24 cellular contexts compared by ENCODE assay signal in the genomic region with DNA sequence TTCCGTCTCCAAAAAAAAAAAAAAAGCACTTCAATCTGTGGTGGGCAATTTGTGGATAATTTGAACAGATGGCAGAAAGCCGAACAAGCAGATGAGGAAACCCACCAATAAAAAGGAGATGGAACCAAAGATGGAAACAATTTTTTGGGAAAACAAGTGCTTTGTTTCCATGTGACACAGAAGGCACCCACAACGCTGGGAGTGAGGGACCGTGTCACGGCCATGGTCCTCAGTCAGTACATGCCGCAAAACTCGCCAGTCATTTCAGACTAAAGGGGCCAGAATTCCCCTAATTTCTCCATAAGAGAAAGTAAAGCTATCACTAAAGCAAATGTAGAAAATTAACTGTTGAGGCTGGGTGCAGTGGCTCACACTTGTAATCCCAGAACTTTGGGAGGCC. TPM values are rescaled to one million over a fixed set of nuclear protein-coding genes. Genes with fewer than 3 reads are reported as not detected.
DNase-seq lines count a peak whose midpoint lies in the region; ATAC-seq, FAIRE-seq and TF ChIP-seq lines count a peak whose summit lies in the region.
"Had no signal": no experiment of that assay in that cellular context is flagged by ENCODE, and none has a peak within 500 bp of the region (broad histone marks: within the 10 kb centered on the region; RNA-seq: fewer than 3 reads in every experiment).

No MANE protein-coding gene starts in this region.

- H3K9me3 Mint-ChIP-seq in activated naive CD8-positive, alpha-beta T cell treated with anti-CD3 and anti-CD28 coated beads, Interleukin-2, amount 50 U/mL, for 24 hours, result no peaks in the 10 kb centered on the region
- H3K9me3 Mint-ChIP-seq: CD4-positive, CD25-positive, alpha-beta regulatory T cell; CD8-positive, alpha-beta T cell; HFFc6 had no signal

- ATAC-seq in right cardiac atrium (no peak), Right ventricle myocardium superior (ENCODE audit: poor library complexity) (no peak), psoas muscle (no peak)
- no peak for ATAC-seq in activated naive CD8-positive, alpha-beta T cell treated with anti-CD3 and anti-CD28 coated beads, Interleukin-2, amount 50 U/mL, for 24 hours
- ATAC-seq: CD8-positive, alpha-beta T cell had no signal

- H3K27me3 ChIP-seq in right cardiac atrium (ENCODE audit: control insufficient read depth, insufficient read depth) (no peaks in the 10 kb centered on the region), psoas muscle (ENCODE audit: insufficient read depth in 3 of 3, low read length in 2 of 3) (no peaks in the 10 kb centered on the region)
- H3K27me3 ChIP-seq: BLaER1 had no signal

- no peaks in the 10 kb centered on the region for H3K9me3 ChIP-seq in right cardiac atrium (ENCODE audit: control insufficient read depth, low read length)
- H3K9me3 ChIP-seq in kidney (ENCODE audit: control insufficient read depth in 1 of 2, low read length in 2 of 2), result no peaks in the 10 kb centered on the region
- no peaks in the 10 kb centered on the region for H3K9me3 ChIP-seq in psoas muscle
- H3K9me3 ChIP-seq: BLaER1, Caco-2, HAP-1 had no signal

- DNase-seq in right cardiac atrium (peak in 2 of 3 donors; percentile 9 to 11), Right ventricle myocardium superior (no peak), kidney (peak; percentile 3), psoas muscle (no peak), MV-4-11 (lab: John Stamatoyannopoulos, UW) (no peak), anterior cingulate cortex (lab: John Stamatoyannopoulos, UW) (no peak), NCI-H748 treated with DMSO at 0.1 percent for 48 hours (lab: John Stamatoyannopoulos, UW) (no peak)
- DNase-seq in activated naive CD8-positive, alpha-beta T cell treated with anti-CD3 and anti-CD28 coated beads, Interleukin-2, amount 50 U/mL, for 24 hours, result no peak
- DNase-seq: Caco-2; CD4-positive, CD25-positive, alpha-beta regulatory T cell; CD8-positive, alpha-beta T cell; DMS153; DND-41; GM23248; HFFc6 had no signal

- peaks cover 26% of the 10 kb centered on the region for H3K4me1 Mint-ChIP-seq in activated naive CD8-positive, alpha-beta T cell treated with anti-CD3 and anti-CD28 coated beads, Interleukin-2, amount 50 U/mL, for 24 hours

- no peak overlapping the region for H3K4me3 ChIP-seq in right cardiac atrium (ENCODE audit: low read length)
- H3K4me3 ChIP-seq in kidney (ENCODE audit: low read length in 2 of 2), result no peak overlapping the region
- no peak overlapping the region for H3K4me3 ChIP-seq in psoas muscle
- H3K4me3 ChIP-seq: BLaER1, GM23248, HAP-1 had no signal

- H3K4me3 Mint-ChIP-seq in activated naive CD8-positive, alpha-beta T cell treated with anti-CD3 and anti-CD28 coated beads, Interleukin-2, amount 50 U/mL, for 24 hours, result no peak overlapping the region
- H3K4me3 Mint-ChIP-seq: B cell; CD8-positive, alpha-beta T cell; HFFc6 had no signal

- WGBS in right cardiac atrium, result 95% methylated on average over 7 of the region's 7 CpGs
- 94 to 97% (median 95%) methylated on average over 7 of the region's 7 CpGs for WGBS in psoas muscle, 3 donors

- no peak for FAIRE-seq in kidney (lab: Jason Lieb, UNC)
- FAIRE-seq: A204.1, G401.6, GM12892, H54 had no signal

- intact Hi-C loops in right cardiac atrium (cut with DNase I), result no loop called here
- intact Hi-C loops in Right ventricle myocardium superior (cut with DNase I), result no loop called here
- intact Hi-C loops in kidney (cut with DNase I), result no loop called here
- intact Hi-C loops in psoas muscle (cut with DNase I), result no loop called here

- H3K27ac ChIP-seq in right cardiac atrium (ENCODE audit: low read length) (no peak overlapping the region), kidney (ENCODE audit: low read depth in 2 of 2, low read length in 2 of 2) (no peak overlapping the region), psoas muscle (peak overlapping the region; percentile 68)
- H3K27ac ChIP-seq: 22Rv1, BLaER1, C4-2B, GM23248 had no signal

- H3K27ac Mint-ChIP-seq in activated naive CD8-positive, alpha-beta T cell treated with anti-CD3 and anti-CD28 coated beads, Interleukin-2, amount 50 U/mL, for 24 hours, result no peak overlapping the region
- H3K27ac Mint-ChIP-seq: B cell; CD8-positive, alpha-beta T cell; HFFc6 had no signal

- H3K4me1 ChIP-seq in right cardiac atrium (ENCODE audit: control insufficient read depth, insufficient read depth, low read length) (peaks cover 7% of the 10 kb centered on the region), kidney (ENCODE audit: control insufficient read depth in 1 of 2, insufficient read depth in 1 of 2, low read depth in 1 of 2, low read length in 2 of 2) (peaks cover 7 to 11% of the 10 kb centered on the region in 2 donors), psoas muscle (peaks cover 38% of the 10 kb centered on the region)

- H3K36me3 Mint-ChIP-seq in activated naive CD8-positive, alpha-beta T cell treated with anti-CD3 and anti-CD28 coated beads, Interleukin-2, amount 50 U/mL, for 24 hours (ENCODE audit: low read depth), result peaks cover 66% of the 10 kb centered on the region

- no peak for TF ChIP-seq CTCF in kidney (IDR thresholded peaks at IDR 0.05; ENCODE audit: borderline replicate concordance, extremely low read depth, insufficient read depth)
- TF ChIP-seq CTCF in psoas muscle (IDR thresholded peaks at IDR 0.05), result no peak

- H3K36me3 ChIP-seq in kidney (ENCODE audit: control insufficient read depth in 1 of 2, insufficient read depth in 2 of 2, low read length in 2 of 2) (peaks cover 49 to 62% of the 10 kb centered on the region in 2 donors), psoas muscle (ENCODE audit: insufficient read depth in 1 of 2, low read depth in 1 of 2) (peaks cover 8 to 89% of the 10 kb centered on the region in 2 donors)

- no peaks in the 10 kb centered on the region for H3K27me3 Mint-ChIP-seq in activated naive CD8-positive, alpha-beta T cell treated with anti-CD3 and anti-CD28 coated beads, Interleukin-2, amount 50 U/mL, for 24 hours
- H3K27me3 Mint-ChIP-seq: B cell; CD4-positive, CD25-positive, alpha-beta regulatory T cell had no signal

- H3K9ac ChIP-seq in kidney (ENCODE audit: low read length in 2 of 2), result no peak overlapping the region
- H3K9ac ChIP-seq: BLaER1, GM23248 had no signal

RNA-seq across cellular contexts. Expression of a gene that starts 5.0 kb away (rescaled TPM):
- total RNA-seq in right cardiac atrium (10 to 100 TPM; 61.2 to 83.1 (median 67.2) TPM), Right ventricle myocardium superior (45.7 TPM), kidney (199 TPM), psoas muscle (10 to 100 TPM; 40.2 to 71.8 (median 46.1) TPM)
- polyA plus RNA-seq in right cardiac atrium (81.7 TPM), kidney (ENCODE audit: insufficient read depth, low read depth, low replicate concordance) (72.0 TPM), psoas muscle (10 to 100 TPM; 50.1 to 59.3 (median 54.7) TPM)

RNA-seq across cellular contexts. Expression of a gene that starts 13.0 kb away (rescaled TPM):
- total RNA-seq in right cardiac atrium (100 to 1,000 TPM; 121 to 144 (median 132) TPM), Right ventricle myocardium superior (144 TPM), kidney (103 TPM), psoas muscle (100 to 1,000 TPM; 114 to 159 (median 143) TPM)
- polyA plus RNA-seq in right cardiac atrium (190 TPM), kidney (ENCODE audit: insufficient read depth, low read depth, low replicate concordance) (221 TPM), psoas muscle (100 to 1,000 TPM; 211 to 308 (median 255) TPM)

RNA-seq across cellular contexts. Expression of a gene that starts 19.1 kb away (rescaled TPM):
- total RNA-seq in right cardiac atrium (100 to 1,000 TPM; 175 to 210 (median 188) TPM), Right ventricle myocardium superior (271 TPM), kidney (111 TPM), psoas muscle (100 to 1,000 TPM; 180 to 194 (median 183) TPM)
- polyA plus RNA-seq in right cardiac atrium (331 TPM), kidney (ENCODE audit: insufficient read depth, low read depth, low replicate concordance) (359 TPM), psoas muscle (100 to 1,000 TPM; 306 to 534 (median 341) TPM)

RNA-seq across cellular contexts. Expression of a gene that starts 27.0 kb away (rescaled TPM):
- 1 to 10 TPM; 1.6 to 3.6 (median 2.9) TPM for total RNA-seq in right cardiac atrium
- polyA plus RNA-seq in right cardiac atrium, result 4.5 TPM
- total RNA-seq in Right ventricle myocardium superior, result 1.8 TPM
- 5.2 TPM for total RNA-seq in kidney
- polyA plus RNA-seq in kidney (ENCODE audit: insufficient read depth, low read depth, low replicate concordance), result 7.1 TPM
- 1 to 10 TPM in 3 of 4 donors, under 1 TPM in 1; 0.77 to 5.4 (median 3.0) TPM for total RNA-seq in psoas muscle
- 1 to 10 TPM; 1.1 to 2.9 (median 1.6) TPM for polyA plus RNA-seq in psoas muscle
- total RNA-seq: B cell; CD4-positive, CD25-positive, alpha-beta regulatory T cell; CD8-positive, alpha-beta T cell had no signal

RNA-seq across cellular contexts. Expression of a gene that starts 35.8 kb away (rescaled TPM):
- 10 to 100 TPM; 21.9 to 38.8 (median 36.3) TPM for total RNA-seq in right cardiac atrium
- 39.5 TPM for polyA plus RNA-seq in right cardiac atrium
- 21.7 TPM for total RNA-seq in Right ventricle myocardium superior
- total RNA-seq in kidney, result 26.0 TPM
- polyA plus RNA-seq in kidney (ENCODE audit: insufficient read depth, low read depth, low replicate concordance), result 64.7 TPM
- total RNA-seq in psoas muscle, result 10 to 100 TPM in 3 of 4 donors, 1 to 10 TPM in 1; 7.2 to 24.3 (median 13.5) TPM
- 10 to 100 TPM in 2 of 3 donors, 1 to 10 TPM in 1; 9.8 to 16.9 (median 10.1) TPM for polyA plus RNA-seq in psoas muscle
- total RNA-seq: B cell had no signal
- polyA plus RNA-seq: CD4-positive, CD25-positive, alpha-beta regulatory T cell had no signal

Comparison
In these comparisons a context has a peak if more than half of its experiments do, and no peak if none do; other contexts are left out.
1. DNase-seq: peak in right cardiac atrium (2 of 3) and kidney (single experiment); none in Right ventricle myocardium superior (single experiment), psoas muscle (0 of 2), MV-4-11 (single experiment), activated naive CD8-positive, alpha-beta T cell treated with anti-CD3 and anti-CD28 coated beads, Interleukin-2, amount 50 U/mL, for 24 hours (single experiment), anterior cingulate cortex (0 of 58) and NCI-H748 treated with DMSO at 0.1 percent for 48 hours (single experiment).